34 cellular contexts compared by ENCODE assay signal in genomic region chr9:16414451-16414850, GRCh38.
DNase-seq lines count a peak whose midpoint lies in the region; FAIRE-seq and TF ChIP-seq lines count a peak whose summit lies in the region.
"Had no signal": no experiment of that assay in that cellular context is flagged by ENCODE, and none has a peak within 500 bp of the region (broad histone marks: within the 10 kb centered on the region; RNA-seq: fewer than 3 reads in every experiment).

No MANE protein-coding gene starts in this region.

- POLR2A ChIA-PET in HEK293T (lab: Yijun Ruan, JAX) = no interaction called here

- no peak for TF ChIP-seq CTCF in bronchial epithelial cell (IDR thresholded peaks at IDR 0.05; ENCODE audit: insufficient read depth, low read length, severe bottlenecking)
- no peak for TF ChIP-seq CTCF in osteoblast (IDR thresholded peaks at IDR 0.05; ENCODE audit: extremely low read depth, low read depth, low read length)

- H3K79me2 ChIP-seq in osteoblast (ENCODE audit: insufficient read depth, low read length) = no peaks in the 10 kb centered on the region

- FAIRE-seq in bronchial epithelial cell (lab: Jason Lieb, UNC) = no peak
- FAIRE-seq: islet of Langerhans, small intestine, TTC549 had no signal

- peak overlapping the region; percentile 73 for H3K27ac ChIP-seq in osteoblast (ENCODE audit: low read depth, low read length)
- H3K27ac ChIP-seq: 22Rv1, KMS-11, thyroid gland had no signal

- H2AFZ ChIP-seq in osteoblast (ENCODE audit: low read length) = no peak overlapping the region

- H3K4me3 ChIP-seq in bronchial epithelial cell (ENCODE audit: low read depth, low read length) = no peak overlapping the region
- no peak overlapping the region for H3K4me3 ChIP-seq in osteoblast (ENCODE audit: insufficient read depth, low read length)
- H3K4me3 ChIP-seq: Peyer's patch, stomach, thyroid gland had no signal

- CTCF ChIA-PET in HEK293T (lab: Yijun Ruan, JAX) = no interaction called here

- no peak overlapping the region for H3K4me2 ChIP-seq in osteoblast (ENCODE audit: insufficient read depth, low read length)
- H3K4me2 ChIP-seq: KMS-11 had no signal

- H3K27me3 ChIP-seq in bronchial epithelial cell (ENCODE audit: control insufficient read depth, insufficient read depth, low read length) = peaks cover 21% of the 10 kb centered on the region
- H3K27me3 ChIP-seq in osteoblast (ENCODE audit: insufficient read depth, low read length) = no peaks in the 10 kb centered on the region
- H3K27me3 ChIP-seq: Peyer's patch, stomach, thyroid gland had no signal

- H3K36me3 ChIP-seq in bronchial epithelial cell (ENCODE audit: control insufficient read depth, insufficient read depth, low read length) = no peaks in the 10 kb centered on the region
- peaks cover 9% of the 10 kb centered on the region for H3K36me3 ChIP-seq in osteoblast (ENCODE audit: insufficient read depth, low read length)
- H3K36me3 ChIP-seq: Peyer's patch, thyroid gland had no signal

- H4K20me1 ChIP-seq in osteoblast (ENCODE audit: insufficient read depth, low read length) = no peaks in the 10 kb centered on the region

- peaks cover 50% of the 10 kb centered on the region for H3K4me1 ChIP-seq in osteoblast (ENCODE audit: insufficient read depth, low read length)
- H3K4me1 ChIP-seq: Peyer's patch had no signal

- H3K9me3 ChIP-seq in osteoblast (ENCODE audit: low read depth, low read length) = no peaks in the 10 kb centered on the region
- H3K9me3 ChIP-seq: Peyer's patch, stomach, thyroid gland had no signal

- DNase-seq in DMS 273 (lab: John Stamatoyannopoulos, UW; ENCODE audit: unreplicated experiment) (peak; percentile 17), DMS 273 treated with DMSO at 0.1 percent for 48 hours (lab: John Stamatoyannopoulos, UW) (no peak), NCI-H526 (lab: John Stamatoyannopoulos, UW) (peak; percentile 79), bronchial epithelial cell (ENCODE audit: low read depth) (peak; percentile 79), osteoblast (ENCODE audit: insufficient read length, low spot score, missing footprints) (no peak), HEK293T (ENCODE audit: extremely low spot score) (no peak), NCI-H82 treated with DMSO at 0.1 percent for 48 hours (lab: John Stamatoyannopoulos, UW; ENCODE audit: unreplicated experiment) (no peak), OCI-M2 (lab: John Stamatoyannopoulos, UW; ENCODE audit: unreplicated experiment) (no peak)
- DNase-seq: activated CD4-positive, alpha-beta memory T cell treated with anti-CD3 and anti-CD28 coated beads for 36 hours; activated CD8-positive, alpha-beta memory T cell treated with anti-CD3 and anti-CD28 coated beads, Interleukin-2, amount 50 U/mL, for 48 hours; activated naive CD4-positive, alpha-beta T cell treated with anti-CD3 and anti-CD28 coated beads, Interleukin-2, amount 50 U/mL, for 16 hours; amygdala; CD8-positive, alpha-beta T cell; central memory CD4-positive, alpha-beta T cell; dermis blood vessel endothelial cell; DMS153; GF-D8; left ventricle myocardium superior; MM.1S; naive thymus-derived CD8-positive, alpha-beta T cell; NCI-H1417 treated with DMSO at 0.1 percent for 48 hours; NCI-H2081 treated with DMSO at 0.1 percent for 48 hours; NCI-H446 treated with DMSO at 0.1 percent for 48 hours; nucleus accumbens; Peyer's patch; small intestine; stimulated activated CD4-positive, alpha-beta T cell treated with anti-CD3 and anti-CD28 coated beads, Interleukin-1b, Interleukin-23, amount 100 ng/mL, for 48 hours; stimulated activated CD8-positive, alpha-beta memory T cell treated with anti-CD3 and anti-CD28 coated beads, Interleukin-4, amount 100 ng/mL, for 48 hours; stomach; thyroid gland had no signal

TF ChIP-seq in HEK293T, 16 proteins besides CTCF, POLR2A, EP300 and RAD21:
- TF ChIP-seq NFRKB (IDR thresholded peaks at IDR 0.05) (no peak), BHLHE40 (IDR thresholded peaks at IDR 0.05; ENCODE audit: borderline replicate concordance) (no peak), CTBP1 (IDR thresholded peaks at IDR 0.05; ENCODE audit: borderline replicate concordance) (no peak), PKNOX1 (IDR thresholded peaks at IDR 0.05) (no peak), SP1 (IDR thresholded peaks at IDR 0.05) (no peak), L3MBTL2 (conservative IDR thresholded peaks at IDR 0.05) (no peak), HDGF (IDR thresholded peaks at IDR 0.05; ENCODE audit: borderline replicate concordance) (no peak), ARNT (IDR thresholded peaks at IDR 0.05) (no peak), ZNF384 (IDR thresholded peaks at IDR 0.05) (no peak), FOXM1 (IDR thresholded peaks at IDR 0.05; ENCODE audit: borderline replicate concordance) (no peak), LEF1 (IDR thresholded peaks at IDR 0.05; ENCODE audit: borderline replicate concordance) (no peak), TARDBP (IDR thresholded peaks at IDR 0.05) (no peak), ELF4 (IDR thresholded peaks at IDR 0.05) (no peak), FOXK2 (IDR thresholded peaks at IDR 0.05) (no peak), SUZ12 (IDR thresholded peaks at IDR 0.05) (no peak), FOXA1 (IDR thresholded peaks at IDR 0.05) (no peak)

Comparison
In these comparisons a context has a peak if more than half of its experiments do, and no peak if none do; other contexts are left out.
1. DNase-seq: peak in DMS 273 (single experiment), NCI-H526 (2 of 2) and bronchial epithelial cell (single experiment); none in DMS 273 treated with DMSO at 0.1 percent for 48 hours (single experiment), osteoblast (single experiment), HEK293T (single experiment), NCI-H82 treated with DMSO at 0.1 percent for 48 hours (single experiment) and OCI-M2 (single experiment).